ENCODE assay signal across 18 cellular contexts in genomic region chr2:189305291-189305943, GRCh38.
DNase-seq lines count a peak whose midpoint lies in the region; FAIRE-seq and TF ChIP-seq lines count a peak whose summit lies in the region.
"Had no signal": no experiment of that assay in that cellular context is flagged by ENCODE, and none has a peak within 500 bp of the region (broad histone marks: within the 10 kb centered on the region; RNA-seq: fewer than 3 reads in every experiment).

No MANE protein-coding gene starts in this region.

- TF ChIP-seq CTCF in choroid plexus epithelial cell (conservative IDR thresholded peaks at IDR 0.05; ENCODE audit: low read depth, low read length) = no peak

- in situ Hi-C loops in GM23248 (cut with MboI) = no loop called here

- H3K9me3 ChIP-seq in GM23248 (ENCODE audit: low read depth) (no peaks in the 10 kb centered on the region), mesenchymal stem cell (ENCODE audit: control insufficient read depth, low read length) (no peaks in the 10 kb centered on the region)
- H3K9me3 ChIP-seq: BLaER1, left ventricle myocardium inferior had no signal

- no peak overlapping the region for H2BK120ac ChIP-seq in mesenchymal stem cell (ENCODE audit: low read depth, low read length)

- no peak overlapping the region for H3K18ac ChIP-seq in mesenchymal stem cell (ENCODE audit: low read depth in 1 of 2, low read length in 2 of 2)

- no peaks in the 10 kb centered on the region for H3K79me2 ChIP-seq in GM23248 (ENCODE audit: insufficient read depth)
- H3K79me2 ChIP-seq: parathyroid adenoma had no signal

- H2AK5ac ChIP-seq in mesenchymal stem cell (ENCODE audit: low read length, severe bottlenecking) = no peak overlapping the region

- FAIRE-seq in RCC 7860 (lab: Jason Lieb, UNC) = no peak
- FAIRE-seq: K562 had no signal

- H3K23ac ChIP-seq in mesenchymal stem cell (ENCODE audit: low read length in 2 of 2) = no peak overlapping the region

- peaks cover 7% of the 10 kb centered on the region for H3F3A ChIP-seq in GM23248 (ENCODE audit: insufficient read depth)

- no peaks in the 10 kb centered on the region for H4K20me1 ChIP-seq in GM23248 (ENCODE audit: insufficient read depth)
- H4K20me1 ChIP-seq: BLaER1 had no signal

- H3K27me3 ChIP-seq in GM23248 (replicated peaks; ENCODE audit: insufficient read depth) (no peaks in the 10 kb centered on the region), mesenchymal stem cell (ENCODE audit: control insufficient read depth in 1 of 2, insufficient read depth in 1 of 2, low read length in 2 of 2) (no peaks in the 10 kb centered on the region)
- H3K27me3 ChIP-seq: BLaER1, brain microvascular endothelial cell, dorsolateral prefrontal cortex had no signal

- H2BK5ac ChIP-seq in mesenchymal stem cell (ENCODE audit: low read depth, low read length, poor library complexity, severe bottlenecking) = no peak overlapping the region

- H2BK12ac ChIP-seq in mesenchymal stem cell (ENCODE audit: low read length in 2 of 2) = peak overlapping the region in 1 of 2 experiments; percentile 78

- H3K4me2 ChIP-seq in GM23248 (ENCODE audit: unreplicated experiment) (no peak overlapping the region), mesenchymal stem cell (ENCODE audit: low read length, poor library complexity, severe bottlenecking) (no peak overlapping the region)
- H3K4me2 ChIP-seq: BLaER1 had no signal

- no peak overlapping the region for H4K91ac ChIP-seq in mesenchymal stem cell (ENCODE audit: low read length)

- H3K36me3 ChIP-seq in GM23248 (ENCODE audit: low read depth) (no peaks in the 10 kb centered on the region), mesenchymal stem cell (ENCODE audit: control insufficient read depth in 1 of 2, insufficient read depth in 2 of 2, low read depth in 1 of 2, low read length in 2 of 2) (no peaks in the 10 kb centered on the region)
- H3K36me3 ChIP-seq: BLaER1, brain microvascular endothelial cell, left ventricle myocardium inferior had no signal

- H2BK15ac ChIP-seq in mesenchymal stem cell (ENCODE audit: low read depth, poor library complexity, severe bottlenecking) = no peak overlapping the region

- H2AFZ ChIP-seq in GM23248 (no peak overlapping the region), mesenchymal stem cell (ENCODE audit: low read depth, low read length) (no peak overlapping the region)
- H2AFZ ChIP-seq: parathyroid adenoma had no signal

- no peaks in the 10 kb centered on the region for H3K9me2 ChIP-seq in GM23248 (ENCODE audit: insufficient read depth)

- peak overlapping the region in 1 of 2 experiments; percentile 79 for H3K4ac ChIP-seq in mesenchymal stem cell (ENCODE audit: low read depth in 1 of 2, low read length in 2 of 2)

- 50 to 57% methylated on average over 3 of the region's 3 CpGs for WGBS in GM23248 (ENCODE audit: low coverage in 1 of 2, low lambda C conversion rate in 2 of 2, missing lambda C conversion rate in 2 of 2), 2 experiments
- WGBS in mesenchymal stem cell = 100% methylated on average over 1 of the region's 3 CpGs

- H3K14ac ChIP-seq in mesenchymal stem cell (ENCODE audit: low read length in 2 of 2) = no peak overlapping the region

- H3K4me3 ChIP-seq in GM23248 = no peak overlapping the region
- H3K4me3 ChIP-seq in choroid plexus epithelial cell (ENCODE audit: low read depth, low read length) = no peak overlapping the region
- no peak overlapping the region for H3K4me3 ChIP-seq in mesenchymal stem cell (ENCODE audit: insufficient read depth in 1 of 2, low read depth in 1 of 2, low read length in 2 of 2)
- H3K4me3 ChIP-seq: BLaER1, dorsolateral prefrontal cortex, K562, left ventricle myocardium inferior had no signal

- H3K27ac ChIP-seq in GM23248 = no peak overlapping the region
- no peak overlapping the region for H3K27ac ChIP-seq in mesenchymal stem cell (ENCODE audit: low read length, poor library complexity, severe bottlenecking)
- H3K27ac ChIP-seq: BLaER1, brain microvascular endothelial cell, dorsolateral prefrontal cortex, left ventricle myocardium inferior, parathyroid adenoma had no signal

- peak; percentile 61 for DNase-seq in GM23248
- peak; percentile 58 for DNase-seq in M059J (ENCODE audit: low read depth)
- peak; percentile 60 for DNase-seq in choroid plexus epithelial cell (ENCODE audit: low read depth)
- DNase-seq in mesenchymal stem cell = peak; percentile 62
- DNase-seq in RCC 7860 (ENCODE audit: low spot score) = no peak
- DNase-seq in stimulated activated CD8-positive, alpha-beta memory T cell treated with anti-CD3 and anti-CD28 coated beads, Interleukin-4, amount 100 ng/mL, for 48 hours = no peak
- DNase-seq in NCI-H446 treated with DMSO at 0.1 percent for 48 hours (lab: John Stamatoyannopoulos, UW) = no peak
- DNase-seq: activated gamma-delta T cell treated with Interleukin-2 at 50 U/mL for 16 hours; brain microvascular endothelial cell; dorsolateral prefrontal cortex; left ventricle myocardium inferior; NCI-H1105 treated with DMSO at 0.1 percent for 48 hours; NK-92 treated with Interleukin-12 subunit alpha and Interleukin-12 subunit beta, amount 100 ng/mL, for 24 hours; stimulated activated CD4-positive, alpha-beta T cell treated with anti-CD3 and anti-CD28 coated beads, Interleukin-4, amount 100 ng/mL, for 24 hours; T-helper 2 cell had no signal

- H3K9ac ChIP-seq in GM23248 = no peak overlapping the region
- H3K9ac ChIP-seq in mesenchymal stem cell (ENCODE audit: low read length) = no peak overlapping the region
- H3K9ac ChIP-seq: BLaER1, parathyroid adenoma had no signal

- H3K4me1 ChIP-seq in GM23248 (ENCODE audit: insufficient read depth) = no peaks in the 10 kb centered on the region
- no peaks in the 10 kb centered on the region for H3K4me1 ChIP-seq in mesenchymal stem cell (ENCODE audit: control insufficient read depth, insufficient read depth, low read depth, low read length)
- H3K4me1 ChIP-seq: left ventricle myocardium inferior, parathyroid adenoma had no signal

- H3K79me1 ChIP-seq in mesenchymal stem cell (replicated peaks; ENCODE audit: low read length, poor library complexity, severe bottlenecking) = no peaks in the 10 kb centered on the region

- H4K8ac ChIP-seq in mesenchymal stem cell (ENCODE audit: low read length) = no peak overlapping the region

Comparison
In these comparisons a context has a peak if more than half of its experiments do, and no peak if none do; other contexts are left out.
1. DNase-seq: peak in GM23248 (single experiment), M059J (single experiment), choroid plexus epithelial cell (single experiment) and mesenchymal stem cell (single experiment); none in RCC 7860 (single experiment), stimulated activated CD8-positive, alpha-beta memory T cell treated with anti-CD3 and anti-CD28 coated beads, Interleukin-4, amount 100 ng/mL, for 48 hours (single experiment) and NCI-H446 treated with DMSO at 0.1 percent for 48 hours (single experiment).